In the genomic region with DNA sequence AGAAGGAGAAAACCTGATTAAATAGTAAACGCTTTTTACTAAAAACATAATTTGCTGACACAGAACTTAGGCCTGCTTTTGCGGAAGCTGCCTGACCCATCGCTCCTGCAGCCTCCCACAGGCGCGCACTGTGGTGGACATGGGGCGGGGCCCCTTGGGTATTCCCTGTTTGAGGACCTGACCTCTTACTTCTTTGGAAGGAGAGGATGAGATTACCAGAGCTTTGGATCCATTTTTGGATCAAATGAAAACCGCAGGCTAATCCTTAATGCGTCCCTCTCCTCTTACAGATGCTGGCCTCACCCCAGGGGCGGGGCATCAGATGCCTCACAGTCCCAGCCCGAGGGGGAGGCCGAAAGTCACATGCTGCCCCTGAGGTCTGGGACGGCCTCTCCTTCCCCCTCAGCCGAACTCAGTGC, we compare ENCODE assay signal across 1 cellular context.
TF ChIP-seq lines count a peak whose summit lies in the region.

No MANE protein-coding gene starts in this region.

TF ChIP-seq in H1, 55 proteins besides CTCF, POLR2A, EP300 and RAD21:
- TF ChIP-seq NANOG (IDR thresholded peaks at IDR 0.05; ENCODE audit: insufficient read depth, low read depth, low read length, poor library complexity, severe bottlenecking) (no peak), FOSL1 (IDR thresholded peaks at IDR 0.05; ENCODE audit: insufficient read depth, low read depth, low read length) (no peak), ZNF274 (IDR thresholded peaks at IDR 0.05; ENCODE audit: borderline replicate concordance, extremely low read depth, low read length) (no peak)
TF ChIP-seq in H1: peak in this region for 0.
